ENCODE assay signal across 30 cellular contexts in the genomic region with DNA sequence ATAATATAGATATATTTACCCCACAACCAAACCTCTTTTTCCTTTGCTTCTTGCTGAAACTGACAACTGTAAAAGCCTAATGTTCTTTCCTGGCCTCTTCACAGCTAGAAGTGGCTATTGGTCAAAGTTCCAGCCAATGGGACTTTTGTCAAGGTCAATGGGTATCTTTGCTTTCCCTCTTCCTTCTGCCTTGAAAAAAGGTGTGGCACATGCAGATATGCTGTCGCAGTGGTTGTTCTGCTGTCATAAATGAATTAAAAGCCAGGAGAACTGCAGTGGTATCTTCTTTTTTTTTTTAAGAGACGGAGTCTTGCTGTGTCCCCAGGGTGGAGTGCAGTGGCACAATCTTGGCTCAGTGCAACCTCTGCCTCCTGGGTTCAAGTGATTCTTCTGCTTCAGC.
"Had no signal": no experiment of that assay in that cellular context is flagged by ENCODE, and none has a peak within 500 bp of the region (broad histone marks: within the 10 kb centered on the region; RNA-seq: fewer than 3 reads in every experiment).

No MANE protein-coding gene starts in this region.

- H3K27ac Mint-ChIP-seq: naive thymus-derived CD8-positive, alpha-beta T cell; natural killer cell treated with Interleukin-12 subunit alpha and Interleukin-12 subunit beta and Interleukin-15 and Interleukin-18, amount 100 ng/mL, for 72 hours; nephron progenitor cell; stimulated activated memory B cell treated with anti-CD40 and anti-IgM and Interleukin-4, amounts not matched to agents 10 μg/mL and 1 μg/mL and 100 μg/mL, for 72 hours; stimulated activated naive CD8-positive, alpha-beta T cell treated with anti-CD3 and anti-CD28 coated beads, Interleukin-15, amount 100 ng/mL, for 72 hours; type B pancreatic cell had no signal

- H3K36me3 Mint-ChIP-seq: naive thymus-derived CD8-positive, alpha-beta T cell; natural killer cell treated with Interleukin-12 subunit alpha and Interleukin-12 subunit beta and Interleukin-15 and Interleukin-18, amount 100 ng/mL, for 72 hours; type B pancreatic cell had no signal

- H3K9me3 Mint-ChIP-seq: naive thymus-derived CD8-positive, alpha-beta T cell; natural killer cell treated with Interleukin-12 subunit alpha and Interleukin-12 subunit beta and Interleukin-15 and Interleukin-18, amount 100 ng/mL, for 72 hours; nephron progenitor cell; neural crest cell; stimulated activated memory B cell treated with anti-CD40 and anti-IgM and Interleukin-4, amounts not matched to agents 10 μg/mL and 1 μg/mL and 100 μg/mL, for 72 hours; stimulated activated naive CD8-positive, alpha-beta T cell treated with anti-CD3 and anti-CD28 coated beads, Interleukin-15, amount 100 ng/mL, for 72 hours; type B pancreatic cell had no signal

- DNase-seq: naive thymus-derived CD8-positive, alpha-beta T cell; nephron progenitor cell; nucleus accumbens; pancreas; psoas muscle; right cardiac atrium; right lobe of liver; sigmoid colon; spleen; stimulated activated CD4-positive, alpha-beta T cell treated with anti-CD3 and anti-CD28 coated beads, Interleukin-12 subunit alpha, Interleukin-12 subunit beta, amount 100 ng/mL, for 4 hours; stimulated activated CD4-positive, alpha-beta T cell treated with anti-CD3 and anti-CD28 coated beads, Interleukin-1b, Interleukin-23, amount 100 ng/mL, for 48 hours; stimulated activated CD4-positive, alpha-beta T cell treated with anti-CD3 and anti-CD28 coated beads, Interleukin-4, amount 100 ng/mL, for 1 hour; stimulated activated CD4-positive, alpha-beta T cell treated with anti-CD3 and anti-CD28 coated beads, Interleukin-4, amount 100 ng/mL, for 4 hours; stimulated activated CD8-positive, alpha-beta memory T cell treated with anti-CD3 and anti-CD28 coated beads, Interleukin-4, amount 100 ng/mL, for 48 hours; stimulated activated naive CD4-positive, alpha-beta T cell; stimulated activated naive CD8-positive, alpha-beta T cell treated with anti-CD3 and anti-CD28 coated beads, Interleukin-15, amount 100 ng/mL, for 72 hours; stimulated activated naive CD8-positive, alpha-beta T cell treated with anti-CD3 and anti-CD28 coated beads, Interleukin-15, Interleukin-2, amounts not matched to agents 100 U/mL and 50 U/mL, for 24 hours; substantia nigra; testis; tibial artery; transverse colon; upper lobe of right lung; uterus had no signal

- H3K36me3 ChIP-seq: neutrophil, pancreas, right lobe of liver, sigmoid colon, spleen, suprapubic skin, tibial artery, upper lobe of right lung, uterus had no signal

- H3K27me3 Mint-ChIP-seq: naive thymus-derived CD8-positive, alpha-beta T cell; natural killer cell treated with Interleukin-12 subunit alpha and Interleukin-12 subunit beta and Interleukin-15 and Interleukin-18, amount 100 ng/mL, for 72 hours; stimulated activated memory B cell treated with anti-CD40 and anti-IgM and Interleukin-4, amounts not matched to agents 10 μg/mL and 1 μg/mL and 100 μg/mL, for 72 hours; stimulated activated naive CD8-positive, alpha-beta T cell treated with anti-CD3 and anti-CD28 coated beads, Interleukin-15, amount 100 ng/mL, for 72 hours; type B pancreatic cell had no signal

- FAIRE-seq: pancreas had no signal

- H3K4me3 ChIP-seq: pancreas, psoas muscle, right lobe of liver, sigmoid colon, smooth muscle cell, spleen, suprapubic skin, testis, tibial artery, transverse colon, upper lobe of right lung, uterus had no signal

- H3K9me3 ChIP-seq: neutrophil, pancreas, psoas muscle, right lobe of liver, sigmoid colon, spleen, suprapubic skin, testis, tibial artery, transverse colon, upper lobe of right lung, uterus had no signal

- H3K4me1 ChIP-seq: psoas muscle, testis, uterus had no signal

- H3K27me3 ChIP-seq: neutrophil, pancreas, right lobe of liver, sigmoid colon, spleen, suprapubic skin, testis, tibial artery, transverse colon, upper lobe of right lung, uterus had no signal

- H3K4me1 Mint-ChIP-seq: neural crest cell had no signal

- H3K4me3 Mint-ChIP-seq: naive thymus-derived CD8-positive, alpha-beta T cell; natural killer cell treated with Interleukin-12 subunit alpha and Interleukin-12 subunit beta and Interleukin-15 and Interleukin-18, amount 100 ng/mL, for 72 hours; nephron progenitor cell; neural crest cell; stimulated activated memory B cell treated with anti-CD40 and anti-IgM and Interleukin-4, amounts not matched to agents 10 μg/mL and 1 μg/mL and 100 μg/mL, for 72 hours; stimulated activated naive CD8-positive, alpha-beta T cell treated with anti-CD3 and anti-CD28 coated beads, Interleukin-15, amount 100 ng/mL, for 72 hours; type B pancreatic cell had no signal

- ATAC-seq: naive thymus-derived CD8-positive, alpha-beta T cell; natural killer cell treated with Interleukin-12 subunit alpha and Interleukin-12 subunit beta and Interleukin-15 and Interleukin-18, amount 100 ng/mL, for 72 hours; pancreas; psoas muscle; right cardiac atrium; stimulated activated memory B cell treated with anti-CD40 and anti-IgM and Interleukin-4, amounts not matched to agents 10 μg/mL and 1 μg/mL and 100 μg/mL, for 72 hours; stimulated activated naive CD8-positive, alpha-beta T cell treated with anti-CD3 and anti-CD28 coated beads, Interleukin-15, amount 100 ng/mL, for 72 hours; stimulated activated naive CD8-positive, alpha-beta T cell treated with anti-CD3 and anti-CD28 coated beads, Interleukin-15, Interleukin-2, amounts not matched to agents 100 U/mL and 50 U/mL, for 24 hours; upper lobe of right lung had no signal

- H3K27ac ChIP-seq: neutrophil, pancreas, psoas muscle, right lobe of liver, sigmoid colon, spleen, suprapubic skin, testis, tibial artery, transverse colon, upper lobe of right lung, uterus had no signal
